1 cellular context compared by ENCODE assay signal in genomic region chr6:148677594-148678476, GRCh38.
TF ChIP-seq lines count a peak whose summit lies in the region.

No MANE protein-coding gene starts in this region.

TF ChIP-seq in GM12878, 131 proteins besides CTCF, POLR2A, EP300 and RAD21 (continued from another document and continues in another):
- TF ChIP-seq PRDM15 (CRISPR knock-in tag; IDR thresholded peaks at IDR 0.05) (0 out of 2 replicates have a peak, but pooled peaks have one; percentile 26), USF2 (IDR thresholded peaks at IDR 0.05; ENCODE audit: borderline replicate concordance, low read depth, low read length) (no peak), MTA3 (IDR thresholded peaks at IDR 0.05; ENCODE audit: borderline replicate concordance, low read length) (peak; percentile 49), TAF1 (IDR thresholded peaks at IDR 0.05; ENCODE audit: borderline replicate concordance, low read depth, low read length) (no peak), ASH2L (IDR thresholded peaks at IDR 0.05; ENCODE audit: borderline replicate concordance, low read depth) (no peak), CBFB (IDR thresholded peaks at IDR 0.05; ENCODE audit: low read depth) (no peak), HDGF (IDR thresholded peaks at IDR 0.05) (no peak), ZNF592 (IDR thresholded peaks at IDR 0.05) (no peak), ZNF24 (IDR thresholded peaks at IDR 0.05) (peak; percentile 25; the same call in 1 of the 2 replicates), NBN (IDR thresholded peaks at IDR 0.05) (0 out of 2 replicates have a peak, but pooled peaks have one; percentile 68), MXI1 (IDR thresholded peaks at IDR 0.05; ENCODE audit: low read depth, low read length) (no peak), PAX8 (IDR thresholded peaks at IDR 0.05) (no peak), RAD51 (IDR thresholded peaks at IDR 0.05) (0 out of 2 replicates have a peak, but pooled peaks have one; percentile 29), BMI1 (IDR thresholded peaks at IDR 0.05; ENCODE audit: borderline replicate concordance) (peak; percentile 73), NFXL1 (IDR thresholded peaks at IDR 0.05; ENCODE audit: borderline replicate concordance) (no peak), NR2F1 (conservative IDR thresholded peaks at IDR 0.05) (peak; percentile 51; the same call in 1 of the 2 replicates), RB1 (IDR thresholded peaks at IDR 0.05; ENCODE audit: borderline replicate concordance) (no peak), SMARCA5 (IDR thresholded peaks at IDR 0.05) (peak; percentile 90), ZBED1 (IDR thresholded peaks at IDR 0.05; ENCODE audit: borderline replicate concordance) (0 out of 2 replicates have a peak, but pooled peaks have one; percentile 40), FOS (IDR thresholded peaks at IDR 0.05; ENCODE audit: borderline replicate concordance, extremely low read depth, insufficient read length) (no peak), KDM1A (IDR thresholded peaks at IDR 0.05; ENCODE audit: borderline replicate concordance) (no peak), BCL3 (IDR thresholded peaks at IDR 0.05; ENCODE audit: borderline replicate concordance, insufficient read depth, low read depth, low read length, poor library complexity, severe bottlenecking) (peak; percentile 95), PML (IDR thresholded peaks at IDR 0.05; ENCODE audit: low read length) (peak; percentile 53; the same call in 1 of the 2 replicates), ZZZ3 (IDR thresholded peaks at IDR 0.05; ENCODE audit: control insufficient read depth, insufficient read length, low read depth) (no peak), CEBPZ (IDR thresholded peaks at IDR 0.05; ENCODE audit: low read depth, low read length) (no peak), IKZF2 (IDR thresholded peaks at IDR 0.05) (peak; percentile 92), FOXM1 (IDR thresholded peaks at IDR 0.05; ENCODE audit: low read depth, low read length) (peak; percentile 86), SIX5 (IDR thresholded peaks at IDR 0.05; ENCODE audit: low read depth, low read length, severe bottlenecking) (no peak), MLLT1 (IDR thresholded peaks at IDR 0.05) (0 out of 2 replicates have a peak, but pooled peaks have one; percentile 48), HDAC2 (IDR thresholded peaks at IDR 0.05) (no peak), ATF3 (IDR thresholded peaks at IDR 0.05; ENCODE audit: borderline replicate concordance, extremely low read depth, low read depth, low read length) (no peak), EZH2 (IDR thresholded peaks at IDR 0.05; ENCODE audit: borderline replicate concordance, control insufficient read depth, low read depth, low read length) (no peak), GATAD2B (conservative IDR thresholded peaks at IDR 0.05; ENCODE audit: low read depth) (peak; percentile 85), ATF7 (IDR thresholded peaks at IDR 0.05; ENCODE audit: low read depth) (peak; percentile 64; the same call in 1 of the 2 replicates), POLR2AphosphoS2 (IDR thresholded peaks at IDR 0.05; ENCODE audit: low read depth, low read length) (no peak), RELA (IDR thresholded peaks at IDR 0.05; ENCODE audit: borderline replicate concordance, partially characterized antibody) (no peak), RBBP5 (conservative IDR thresholded peaks at IDR 0.05) (no peak), MEF2A (IDR thresholded peaks at IDR 0.05; ENCODE audit: insufficient read depth, low read depth, low read length) (peak; percentile 75; the same call in 1 of the 2 replicates), CREB1 (IDR thresholded peaks at IDR 0.05; ENCODE audit: low read depth) (peak; percentile 51), ZNF687 (IDR thresholded peaks at IDR 0.05) (peak; percentile 25), BACH1 (IDR thresholded peaks at IDR 0.05; ENCODE audit: borderline replicate concordance) (peak; percentile 91), ZNF622 (IDR thresholded peaks at IDR 0.05) (no peak), MAX (IDR thresholded peaks at IDR 0.05; ENCODE audit: low read depth, low read length) (peak; percentile 57), RUNX3 (IDR thresholded peaks at IDR 0.05; ENCODE audit: low read length) (peak; percentile 84), ZSCAN29 (IDR thresholded peaks at IDR 0.05) (no peak)
